Comparison of ENCODE assay signal across 18 cellular contexts in the genomic region with DNA sequence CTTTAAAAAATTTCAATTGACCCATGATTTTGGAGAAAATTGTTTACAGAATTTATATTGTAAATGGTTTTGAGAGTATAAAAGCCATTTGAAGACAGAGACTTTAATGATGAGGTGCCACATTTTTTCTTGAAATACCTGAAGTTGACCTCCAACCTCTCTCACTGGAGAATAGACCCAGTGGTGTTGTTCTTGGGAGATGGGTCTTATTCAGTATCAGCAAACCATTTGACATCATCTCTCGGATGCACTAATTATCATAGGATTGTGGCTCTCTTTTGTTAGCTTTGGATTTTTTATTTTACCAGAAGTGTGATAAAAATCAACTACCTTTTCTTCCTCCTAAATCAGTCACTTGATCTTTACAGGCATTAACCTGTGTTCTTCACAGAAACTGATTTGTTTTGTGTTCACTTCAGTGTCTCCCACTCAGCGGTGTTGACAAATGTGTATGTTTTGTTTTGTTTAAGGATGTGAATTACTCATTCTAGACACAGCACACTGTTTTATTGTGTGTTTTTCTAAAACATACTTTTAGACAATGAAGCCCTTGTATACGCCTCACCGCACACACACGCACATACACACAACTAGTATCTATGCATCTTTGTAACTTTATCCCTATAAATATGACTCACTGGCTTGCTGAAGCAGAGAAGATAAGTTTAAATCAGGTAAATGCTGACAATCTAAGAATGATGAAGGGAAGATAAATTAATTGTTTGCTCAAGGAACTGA.
DNase-seq lines count a peak whose midpoint lies in the region; ATAC-seq, FAIRE-seq and TF ChIP-seq lines count a peak whose summit lies in the region.
"Had no signal": no experiment of that assay in that cellular context is flagged by ENCODE, and none has a peak within 500 bp of the region (broad histone marks: within the 10 kb centered on the region; RNA-seq: fewer than 3 reads in every experiment).

No MANE protein-coding gene starts in this region.

- H3K27me3 Mint-ChIP-seq in progenitor cell of endocrine pancreas (peaks cover 8% of the 10 kb centered on the region), HFFc6 (ENCODE audit: insufficient read depth) (no peaks in the 10 kb centered on the region)
- H3K27me3 Mint-ChIP-seq: activated naive CD4-positive, alpha-beta T cell treated with anti-CD3 and anti-CD28 coated beads, Interleukin-2, amount 50 U/mL, for 24 hours; naive B cell had no signal

- no peak for DNase-seq in H54 (ENCODE audit: insufficient read length, low spot score)
- DNase-seq in PC-3 = peak; percentile 96
- peak; percentile 39 for DNase-seq in choroid plexus epithelial cell (ENCODE audit: low read depth)
- DNase-seq in progenitor cell of endocrine pancreas (ENCODE audit: low spot score, unreplicated experiment) = no peak
- no peak for DNase-seq in activated CD4-positive, alpha-beta T cell treated with anti-CD3 and anti-CD28 coated beads, Interleukin-2, amount 50 U/mL, for 1 hour
- no peak for DNase-seq in HFFc6
- DNase-seq in NCI-H1436 treated with DMSO at 0.1 percent for 48 hours (lab: John Stamatoyannopoulos, UW) = no peak
- DNase-seq: activated CD8-positive, alpha-beta memory T cell treated with anti-CD3 and anti-CD28 coated beads, Interleukin-2, amount 50 U/mL, for 48 hours; BE2C; left lung; naive B cell; right cardiac atrium; stimulated activated CD4-positive, alpha-beta T cell treated with anti-CD3 and anti-CD28 coated beads, Interleukin-2, amount 100 ng/mL, for 48 hours; transverse colon had no signal

- TSS peak; percentile 89 for BruUV-seq in PC-3 (replicated peaks; lab: Mats Ljungman, UMichigan)

- no peak overlapping the region for H3K4me3 ChIP-seq in PC-3 (ENCODE audit: low read length)
- no peak overlapping the region for H3K4me3 ChIP-seq in choroid plexus epithelial cell (ENCODE audit: low read depth, low read length)
- H3K4me3 ChIP-seq: left lung, SJCRH30, transverse colon had no signal

- no peak for TF ChIP-seq POLR2A in H54 (IDR thresholded peaks at IDR 0.05; ENCODE audit: low read depth, low read length)

- H3K9me3 ChIP-seq in PC-3 (ENCODE audit: low read length) = no peaks in the 10 kb centered on the region
- H3K9me3 ChIP-seq: BE2C, SJCRH30, transverse colon had no signal

- H3K9me3 Mint-ChIP-seq in progenitor cell of endocrine pancreas (ENCODE audit: low read depth) = peaks cover 11% of the 10 kb centered on the region
- H3K9me3 Mint-ChIP-seq in HFFc6 = no peaks in the 10 kb centered on the region; the same call in 1 of the 2 replicates
- H3K9me3 Mint-ChIP-seq: activated naive CD4-positive, alpha-beta T cell treated with anti-CD3 and anti-CD28 coated beads, Interleukin-2, amount 50 U/mL, for 24 hours had no signal

- no peaks in the 10 kb centered on the region for H4K20me1 ChIP-seq in PC-3 (ENCODE audit: low read length)

- peak overlapping the region; percentile 84 for H3K9ac ChIP-seq in PC-3 (ENCODE audit: low read length)

- ATAC-seq in PC-3 (peak; percentile 92), HG03045 (IDR thresholded peaks at IDR 0.05; ENCODE audit: unreplicated experiment) (no peak)
- ATAC-seq: left lung, right cardiac atrium had no signal

- H3K27ac Mint-ChIP-seq in progenitor cell of endocrine pancreas (peak overlapping the region; percentile 74), HFFc6 (no peak overlapping the region)
- H3K27ac Mint-ChIP-seq: activated naive CD4-positive, alpha-beta T cell treated with anti-CD3 and anti-CD28 coated beads, Interleukin-2, amount 50 U/mL, for 24 hours; naive B cell had no signal

- H3K4me1 Mint-ChIP-seq in progenitor cell of endocrine pancreas (ENCODE audit: low read depth) = peaks cover 28% of the 10 kb centered on the region
- peaks cover 15% of the 10 kb centered on the region for H3K4me1 Mint-ChIP-seq in HFFc6 (ENCODE audit: low read depth)
- H3K4me1 Mint-ChIP-seq: activated naive CD4-positive, alpha-beta T cell treated with anti-CD3 and anti-CD28 coated beads, Interleukin-2, amount 50 U/mL, for 24 hours; naive B cell had no signal

- intact Hi-C loops in PC-3 (cut with micrococcal nuclease) = loop anchor here (1.0 kb wide), 8 partner anchors 24 to 449 kb away; no protein-coding TSS in a partner anchor

- H3K27ac ChIP-seq in PC-3 (ENCODE audit: low read length) = peak overlapping the region; percentile 97
- H3K27ac ChIP-seq: left lung, SJCRH30, transverse colon had no signal

- H3F3A ChIP-seq in PC-3 (ENCODE audit: low read length, unreplicated experiment) = peaks cover 4% of the 10 kb centered on the region

- peaks cover 38% of the 10 kb centered on the region for H3K4me1 ChIP-seq in PC-3 (ENCODE audit: insufficient read depth, low read length)
- H3K4me1 ChIP-seq: BE2C, left lung, SJCRH30, transverse colon had no signal

- TF ChIP-seq CTCF in PC-3 (conservative IDR thresholded peaks at IDR 0.05; ENCODE audit: low read depth, low read length) (no peak), choroid plexus epithelial cell (conservative IDR thresholded peaks at IDR 0.05; ENCODE audit: low read depth, low read length) (no peak), progenitor cell of endocrine pancreas (IDR thresholded peaks at IDR 0.05; ENCODE audit: unreplicated experiment) (no peak), HFFc6 (IDR thresholded peaks at IDR 0.05) (no peak)

- H3K79me2 ChIP-seq in PC-3 (ENCODE audit: low read length) = no peaks in the 10 kb centered on the region

- CTCF ChIA-PET in PC-3 (lab: Charles Lee) = no interaction called here

- no peaks in the 10 kb centered on the region for H3K27me3 ChIP-seq in PC-3 (ENCODE audit: low read length)
- H3K27me3 ChIP-seq: BE2C, left lung, SJCRH30, transverse colon had no signal

- peak; percentile 92 for FAIRE-seq in H54 (lab: Jason Lieb, UNC)
- FAIRE-seq: GM12892 had no signal

- H3K36me3 ChIP-seq in PC-3 (ENCODE audit: low read depth, low read length) = peaks cover 2% of the 10 kb centered on the region; the same call in 1 of the 2 replicates
- H3K36me3 ChIP-seq: BE2C, left lung, SJCRH30, transverse colon had no signal

- no peak overlapping the region for H2AFZ ChIP-seq in PC-3 (ENCODE audit: low read length)

- no peak overlapping the region for H3K4me3 Mint-ChIP-seq in progenitor cell of endocrine pancreas (ENCODE audit: low read depth)
- H3K4me3 Mint-ChIP-seq in HFFc6 = no peak overlapping the region
- H3K4me3 Mint-ChIP-seq: activated naive CD4-positive, alpha-beta T cell treated with anti-CD3 and anti-CD28 coated beads, Interleukin-2, amount 50 U/mL, for 24 hours; naive B cell had no signal

- H3K36me3 Mint-ChIP-seq in progenitor cell of endocrine pancreas (ENCODE audit: insufficient read depth) (no peaks in the 10 kb centered on the region), HFFc6 (ENCODE audit: low read depth) (peaks cover 9% of the 10 kb centered on the region)
- H3K36me3 Mint-ChIP-seq: activated naive CD4-positive, alpha-beta T cell treated with anti-CD3 and anti-CD28 coated beads, Interleukin-2, amount 50 U/mL, for 24 hours; naive B cell had no signal

- H3K4me2 ChIP-seq in PC-3 (ENCODE audit: low read length) = peak overlapping the region; percentile 50

- H3K9me2 ChIP-seq in PC-3 (replicated peaks; ENCODE audit: low read length) = no peaks in the 10 kb centered on the region

- POLR2A ChIA-PET in PC-3 (lab: Charles Lee; ENCODE audit: unreplicated experiment) = no interaction called here

Comparison
In these comparisons a context has a peak if more than half of its experiments do, and no peak if none do; other contexts are left out.
1. DNase-seq: peak in PC-3 (single experiment) and choroid plexus epithelial cell (single experiment); none in H54 (single experiment), progenitor cell of endocrine pancreas (single experiment), activated CD4-positive, alpha-beta T cell treated with anti-CD3 and anti-CD28 coated beads, Interleukin-2, amount 50 U/mL, for 1 hour (single experiment), HFFc6 (single experiment) and NCI-H1436 treated with DMSO at 0.1 percent for 48 hours (single experiment).